Comparison of ENCODE assay signal across 9 cellular contexts in genomic region chr2:241560181-241560882, GRCh38. TPM values are rescaled to one million over a fixed set of nuclear protein-coding genes. Genes with fewer than 3 reads are reported as not detected.
A peak's percentile ranks its signal among the peaks of the same experiment; 100 is the strongest.
DNase-seq lines count a peak whose midpoint lies in the region; ATAC-seq, FAIRE-seq and TF ChIP-seq lines count a peak whose summit lies in the region.
"Had no signal": no experiment of that assay in that cellular context is flagged by ENCODE, and none has a peak within 500 bp of the region (broad histone marks: within the 10 kb centered on the region; RNA-seq: fewer than 3 reads in every experiment).

No MANE protein-coding gene starts in this region.

- H3K4me3 Mint-ChIP-seq in mesothelial cell of epicardium, result peak overlapping the region; percentile 69

- peak overlapping the region; percentile 67 for H3K27ac Mint-ChIP-seq in mesothelial cell of epicardium
- H3K27ac Mint-ChIP-seq: activated naive CD8-positive, alpha-beta T cell treated with anti-CD3 and anti-CD28 coated beads, Interleukin-2, amount 10 ng/mL, durations not matched to agents 7 days and 5 days had no signal

- H3K4me1 ChIP-seq in heart right ventricle, result peaks cover 11 to 43% (median 26%) of the 10 kb centered on the region in 9 donors
- H3K4me1 ChIP-seq in upper lobe of right lung, result peaks cover 33% of the 10 kb centered on the region

- H3K4me1 Mint-ChIP-seq in mesothelial cell of epicardium, result peaks cover 42% of the 10 kb centered on the region

- no peak for FAIRE-seq in GM19239 (lab: Jason Lieb, UNC)

- 77 to 83% methylated on average over 18 of the region's 18 CpGs for WGBS in heart right ventricle, 2 donors

- peak in 1 of 8 donors; percentile 8 for ATAC-seq in heart right ventricle
- ATAC-seq in Right ventricle myocardium superior (ENCODE audit: poor library complexity), result no peak
- no peak for ATAC-seq in upper lobe of right lung

- peak overlapping the region in 1 of 10 donors; percentile 77 for H3K27ac ChIP-seq in heart right ventricle
- peak overlapping the region; percentile 99 for H3K27ac ChIP-seq in cingulate gyrus (ENCODE audit: low read depth, low read length)
- no peak overlapping the region for H3K27ac ChIP-seq in upper lobe of right lung

- peaks cover 0 to 12% (median 0%) of the 10 kb centered on the region in 9 donors for H3K36me3 ChIP-seq in heart right ventricle
- H3K36me3 ChIP-seq in upper lobe of right lung, result peaks cover 4% of the 10 kb centered on the region

- intact Hi-C loops in heart right ventricle (cut with DNase I) (no loop called here), Right ventricle myocardium superior (cut with DNase I) (no loop called here), upper lobe of right lung (cut with DNase I) (no loop called here)

- H3K4me3 ChIP-seq in heart right ventricle (peak overlapping the region in 9 of 10 donors; percentile 55 to 74 (median 60)), upper lobe of right lung (peak overlapping the region; percentile 69)

- H3K9me3 Mint-ChIP-seq in mesothelial cell of epicardium, result peaks cover 10% of the 10 kb centered on the region

- peaks cover 0 to 33% (median 5%) of the 10 kb centered on the region in 7 donors for H3K27me3 ChIP-seq in heart right ventricle
- H3K27me3 ChIP-seq in upper lobe of right lung, result no peaks in the 10 kb centered on the region

- DNase-seq in heart right ventricle, result no peak
- no peak for DNase-seq in Right ventricle myocardium superior
- no peak for DNase-seq in mesothelial cell of epicardium (ENCODE audit: low spot score in 2 of 2, unreplicated experiment in 2 of 2)
- DNase-seq in upper lobe of right lung, result no peak
- no peak for DNase-seq in stimulated activated CD4-positive, alpha-beta T cell treated with anti-CD3 and anti-CD28 coated beads, Interleukin-4, amount 100 ng/mL, for 1 hour
- no peak for DNase-seq in stimulated activated CD4-positive, alpha-beta T cell treated with anti-CD3 and anti-CD28 coated beads, Interleukin-4, amount 100 ng/mL, for 24 hours
- no peak for DNase-seq in GM19239 (ENCODE audit: insufficient read length, low spot score)

- no peak for TF ChIP-seq CTCF in heart right ventricle (IDR thresholded peaks at IDR 0.05)
- no peak for TF ChIP-seq CTCF in mesothelial cell of epicardium (IDR thresholded peaks at IDR 0.05; ENCODE audit: unreplicated experiment)
- TF ChIP-seq CTCF in upper lobe of right lung (IDR thresholded peaks at IDR 0.05), result no peak

- peaks cover 7% of the 10 kb centered on the region for H3K36me3 Mint-ChIP-seq in mesothelial cell of epicardium

- peaks cover 7% of the 10 kb centered on the region for H3K27me3 Mint-ChIP-seq in mesothelial cell of epicardium (ENCODE audit: low read depth)

- peaks cover 0 to 22% (median 11%) of the 10 kb centered on the region in 11 donors for H3K9me3 ChIP-seq in heart right ventricle
- no peaks in the 10 kb centered on the region for H3K9me3 ChIP-seq in upper lobe of right lung

RNA-seq across cellular contexts. Expression of gene BOK, which starts 1.8 kb away (rescaled TPM):
- total RNA-seq in heart right ventricle, result 10 to 100 TPM in 1 of 10 donors, 1 to 10 TPM in 9; 2.3 to 15.6 (median 3.3) TPM
- polyA plus RNA-seq in heart right ventricle, result 10 to 100 TPM in 1 of 2 donors, 1 to 10 TPM in 1; 1.6 to 10.3 TPM
- total RNA-seq in Right ventricle myocardium superior, result 3.8 TPM
- total RNA-seq in mesothelial cell of epicardium, result 33.0 to 37.2 TPM (median 36.0 TPM) in 3 replicates
- total RNA-seq in upper lobe of right lung, result 56.4 TPM
- total RNA-seq: activated naive CD8-positive, alpha-beta T cell treated with anti-CD3 and anti-CD28 coated beads, Interleukin-2, amount 10 ng/mL, durations not matched to agents 7 days and 5 days had no signal

RNA-seq across cellular contexts. Expression of gene STK25, which starts 51.9 kb away (rescaled TPM):
- total RNA-seq in heart right ventricle, result 100 to 1,000 TPM in 1 of 10 donors, 10 to 100 TPM in 9; 66.1 to 104 (median 81.9) TPM
- 100 to 1,000 TPM; 129 to 147 TPM for polyA plus RNA-seq in heart right ventricle
- 85.9 TPM for total RNA-seq in Right ventricle myocardium superior
- 183 to 193 TPM (median 192 TPM) in 3 replicates for total RNA-seq in mesothelial cell of epicardium
- total RNA-seq in upper lobe of right lung, result 134 TPM
